ENCODE assay signal across 1 cellular context in the genomic region with DNA sequence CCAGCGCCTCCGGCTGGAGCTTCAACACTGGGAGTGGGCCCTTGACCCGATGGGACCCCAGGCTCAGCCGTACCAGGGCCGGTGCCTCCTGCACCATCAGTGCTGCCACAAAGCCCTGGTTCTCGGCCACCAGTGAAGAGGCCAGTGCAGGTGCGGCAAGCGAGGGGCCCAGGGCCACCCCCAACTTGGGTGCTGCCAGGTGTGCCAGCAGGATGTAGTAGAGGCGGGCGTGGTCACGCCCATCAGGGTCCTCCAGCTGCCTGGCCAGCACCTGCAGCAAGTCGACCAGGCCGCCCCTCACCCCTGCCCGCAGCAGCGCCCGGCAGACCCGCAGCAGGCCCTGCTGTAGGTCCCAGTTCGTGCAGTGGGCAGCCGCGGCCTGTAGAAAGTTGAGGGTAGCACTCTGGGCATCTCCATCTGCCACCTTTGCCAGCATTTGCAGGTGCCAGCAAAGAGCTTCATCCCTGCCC.
TF ChIP-seq lines count a peak whose summit lies in the region.

No MANE protein-coding gene starts in this region.

TF ChIP-seq in HepG2, 621 proteins besides CTCF, POLR2A, EP300 and RAD21:
- no peak for TF ChIP-seq POLR2AphosphoS2 (IDR thresholded peaks at IDR 0.05; ENCODE audit: low read depth, low read length)
- TF ChIP-seq ZNF598 (CRISPR knock-in tag; IDR thresholded peaks at IDR 0.05; ENCODE audit: borderline replicate concordance) = no peak
- TF ChIP-seq RBFOX2 (IDR thresholded peaks at IDR 0.05; ENCODE audit: low read depth, low read length) = peak; percentile 28; the same call in 1 of the 2 replicates
- TF ChIP-seq, protein P1, sequence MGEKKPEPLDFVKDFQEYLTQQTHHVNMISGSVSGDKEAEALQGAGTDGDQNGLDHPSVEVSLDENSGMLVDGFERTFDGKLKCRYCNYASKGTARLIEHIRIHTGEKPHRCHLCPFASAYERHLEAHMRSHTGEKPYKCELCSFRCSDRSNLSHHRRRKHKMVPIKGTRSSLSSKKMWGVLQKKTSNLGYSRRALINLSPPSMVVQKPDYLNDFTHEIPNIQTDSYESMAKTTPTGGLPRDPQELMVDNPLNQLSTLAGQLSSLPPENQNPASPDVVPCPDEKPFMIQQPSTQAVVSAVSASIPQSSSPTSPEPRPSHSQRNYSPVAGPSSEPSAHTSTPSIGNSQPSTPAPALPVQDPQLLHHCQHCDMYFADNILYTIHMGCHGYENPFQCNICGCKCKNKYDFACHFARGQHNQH (CRISPR knock-in tag; IDR thresholded peaks at IDR 0.05) = no peak
TF ChIP-seq in HepG2: peak in this region for 1.
